1 cellular context compared by ENCODE assay signal in genomic region chr2:64966839-64967238, GRCh38.
TF ChIP-seq lines count a peak whose summit lies in the region.

No MANE protein-coding gene starts in this region.

TF ChIP-seq in GM12878, 131 proteins besides CTCF, POLR2A, EP300 and RAD21 (continued from another document):
- TF ChIP-seq RELB (IDR thresholded peaks at IDR 0.05; ENCODE audit: low read depth): no peak
